In the genomic region with DNA sequence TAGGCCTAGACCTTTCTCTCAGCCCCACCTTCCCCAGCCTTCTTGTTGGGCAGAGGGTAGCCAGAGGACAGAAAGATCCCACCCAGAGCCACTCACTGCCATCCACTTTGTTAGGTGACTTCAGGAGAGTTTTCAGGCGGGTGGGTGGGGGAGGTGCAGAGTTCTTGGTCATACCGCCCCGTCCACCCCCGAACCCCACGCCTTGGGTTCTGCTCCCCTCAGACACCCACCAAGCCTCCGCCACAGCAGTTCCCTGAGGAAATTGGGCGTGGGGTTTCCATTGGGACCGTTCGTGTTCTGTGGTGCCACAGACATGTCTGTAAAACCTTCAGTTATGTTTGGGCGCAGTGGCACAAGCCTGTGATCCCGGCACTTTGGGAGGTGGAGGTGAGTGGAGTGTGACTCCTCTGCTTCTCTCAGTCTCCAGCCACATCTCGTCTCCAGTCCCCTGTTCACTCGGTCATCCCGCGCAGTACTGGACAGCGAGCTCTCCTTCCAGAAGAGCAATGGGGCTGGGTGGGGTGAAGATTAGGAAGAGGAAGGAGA, we compare ENCODE assay signal across 8 cellular contexts. TPM values are rescaled to one million over a fixed set of nuclear protein-coding genes. Genes with fewer than 3 reads are reported as not detected.
A peak's percentile ranks its signal among the peaks of the same experiment; 100 is the strongest.
DNase-seq lines count a peak whose midpoint lies in the region; ATAC-seq, FAIRE-seq and TF ChIP-seq lines count a peak whose summit lies in the region.

No MANE protein-coding gene starts in this region.

- peak overlapping the region; percentile 89 for H3K4me3 Mint-ChIP-seq in activated CD8-positive, alpha-beta memory T cell treated with anti-CD3 and anti-CD28 coated beads, Interleukin-2, amount 10 ng/mL, durations not matched to agents 7 days and 5 days

- peaks cover 16% of the 10 kb centered on the region for H3K79me2 ChIP-seq in HepG2 (ENCODE audit: insufficient read depth, low read length)

- H3K36me3 Mint-ChIP-seq in activated CD8-positive, alpha-beta memory T cell treated with anti-CD3 and anti-CD28 coated beads, Interleukin-2, amount 10 ng/mL, durations not matched to agents 7 days and 5 days, result peaks cover 41% of the 10 kb centered on the region

- peaks cover 1% of the 10 kb centered on the region for H3K9me3 Mint-ChIP-seq in activated CD8-positive, alpha-beta memory T cell treated with anti-CD3 and anti-CD28 coated beads, Interleukin-2, amount 10 ng/mL, durations not matched to agents 7 days and 5 days (ENCODE audit: low read depth)

- no TSS peak for BruUV-seq in HepG2 (replicated peaks; lab: Mats Ljungman, UMichigan)

- POLR2A ChIA-PET in HepG2 (lab: Yijun Ruan, JAX), result interaction anchor here (0.7 to 4.3 kb wide), 2 partner anchors 18 to 25 kb away, joined by 4 to 23 read pairs; no protein-coding TSS in a partner anchor

- in situ Hi-C loops in HepG2 (cut with HindIII; ENCODE audit: extremely low pct_ligation_motif_present, low pct_unique_long_range_greater_than_20kb), result no loop called here

- peaks cover 14% of the 10 kb centered on the region; the same call in 1 of the 2 replicates for H4K20me1 ChIP-seq in HepG2 (ENCODE audit: insufficient read depth, low read length)

- TF ChIP-seq EP300 in HepG2 (IDR thresholded peaks at IDR 0.05; ENCODE audit: low read depth in 2 of 2, low read length in 2 of 2) (no peak), HepG2 (CRISPR knock-in tag; IDR thresholded peaks at IDR 0.05; ENCODE audit: borderline replicate concordance) (no peak)

- TF ChIP-seq RAD21 in HepG2 (CRISPR knock-in tag; IDR thresholded peaks at IDR 0.05), result no peak

- intact Hi-C loops in ascending aorta (cut with DNase I) (loop anchor here (1.0 to 10.0 kb wide), 4 partner anchors 18 to 1669 kb away; partner anchors contain the start of genes GRK3 and SPECC1L), HepG2 (cut with micrococcal nuclease; ENCODE audit: unreplicated experiment) (loop anchor here (2.0 kb wide), 1 partner anchor 25 kb away; no protein-coding TSS in a partner anchor)

- peak overlapping the region; percentile 87 for H3K9ac ChIP-seq in HepG2 (ENCODE audit: insufficient read depth, low read depth, low read length)

- H3K36me3 ChIP-seq in ascending aorta, result peaks cover 15% of the 10 kb centered on the region in 2 donors
- H3K36me3 ChIP-seq in HepG2 (replicated peaks in 1 of 2; ENCODE audit: control insufficient read depth in 1 of 2, insufficient read depth in 2 of 2, low read length in 2 of 2), result peaks cover 5 to 17% of the 10 kb centered on the region in 2 experiments; a peak in 4 of 5 replicates
- peaks cover 21% of the 10 kb centered on the region for H3K36me3 ChIP-seq in thymus (ENCODE audit: control insufficient read depth, insufficient read depth)

- ATAC-seq in activated CD8-positive, alpha-beta memory T cell treated with anti-CD3 and anti-CD28 coated beads, Interleukin-2, amount 10 ng/mL, durations not matched to agents 7 days and 5 days, result no peak
- ATAC-seq in HepG2, result no peak

- peak overlapping the region; percentile 99 for H3K4me2 ChIP-seq in HepG2 (ENCODE audit: low read depth, low read length)

- peak overlapping the region in 1 of 2 donors; percentile 88 for H3K27ac ChIP-seq in ascending aorta
- H3K27ac ChIP-seq in HepG2 (ENCODE audit: extremely low read length, insufficient read depth, low read length), result peak overlapping the region; percentile 96
- H3K27ac ChIP-seq in thymus (ENCODE audit: low read depth), result peak overlapping the region; percentile 1

- H3K4me3 ChIP-seq in ascending aorta (peak overlapping the region; percentile 87 to 89), HepG2 (replicated peaks in 1 of 3; ENCODE audit: insufficient read depth in 1 of 3, low read depth in 2 of 3, low read length in 3 of 3) (peak overlapping the region; percentile 78 to 86 (median 85); a peak in 5 of 6 replicates), thymus (ENCODE audit: low read length) (peak overlapping the region; percentile 71)

- peaks cover 4 to 16% of the 10 kb centered on the region in 2 donors for H3K4me1 ChIP-seq in ascending aorta
- peaks cover 54% of the 10 kb centered on the region for H3K4me1 ChIP-seq in HepG2 (ENCODE audit: insufficient read depth, low read length)
- H3K4me1 ChIP-seq in thymus (ENCODE audit: control insufficient read depth, insufficient read depth, low read length), result peaks cover 10% of the 10 kb centered on the region

- H3K27ac Mint-ChIP-seq in activated CD8-positive, alpha-beta memory T cell treated with anti-CD3 and anti-CD28 coated beads, Interleukin-2, amount 10 ng/mL, durations not matched to agents 7 days and 5 days, result peak overlapping the region; percentile 96

- H3K27me3 ChIP-seq in ascending aorta, result no peaks in the 10 kb centered on the region
- H3K27me3 ChIP-seq in HepG2 (ENCODE audit: control insufficient read depth in 1 of 2, insufficient read depth in 2 of 2, low read length in 2 of 2), result no peaks in the 10 kb centered on the region; a peak in 1 of 5 replicates
- H3K27me3 ChIP-seq in thymus (ENCODE audit: control insufficient read depth, insufficient read depth), result no peaks in the 10 kb centered on the region

- H3K27me3 Mint-ChIP-seq in activated CD8-positive, alpha-beta memory T cell treated with anti-CD3 and anti-CD28 coated beads, Interleukin-2, amount 10 ng/mL, durations not matched to agents 7 days and 5 days, result no peaks in the 10 kb centered on the region

- H3K4me1 Mint-ChIP-seq in activated CD8-positive, alpha-beta memory T cell treated with anti-CD3 and anti-CD28 coated beads, Interleukin-2, amount 10 ng/mL, durations not matched to agents 7 days and 5 days, result peaks cover 36% of the 10 kb centered on the region

- CTCF ChIA-PET in activated CD8-positive, alpha-beta memory T cell treated with anti-CD3 and anti-CD28 coated beads, Interleukin-2, amount 10 ng/mL, durations not matched to agents 7 days and 5 days (lab: Charles Lee), result no interaction called here
- CTCF ChIA-PET in HepG2 (lab: Yijun Ruan, JAX; ENCODE audit: low intra/inter-chr PET ratio, low total read pairs), result no interaction called here

- H3K9me3 ChIP-seq in ascending aorta, result no peaks in the 10 kb centered on the region
- H3K9me3 ChIP-seq in HepG2 (ENCODE audit: low read length), result no peaks in the 10 kb centered on the region
- no peaks in the 10 kb centered on the region for H3K9me3 ChIP-seq in thymus (ENCODE audit: control insufficient read depth)

- FAIRE-seq in HepG2 (lab: Jason Lieb, UNC), result no peak

- TF ChIP-seq CTCF in ascending aorta (IDR thresholded peaks at IDR 0.05) (no peak), HepG2 (CRISPR knock-in tag; IDR thresholded peaks at IDR 0.05) (no peak)

- WGBS in HepG2 (ENCODE audit: low lambda C conversion rate), result 75% methylated on average over 16 of the region's 16 CpGs
- 95% methylated on average over 16 of the region's 16 CpGs for WGBS in thymus

- TF ChIP-seq POLR2A in HepG2 (IDR thresholded peaks at IDR 0.05; ENCODE audit: insufficient read depth in 1 of 2, low read depth in 2 of 2, low read length in 2 of 2), result peak; percentile 4 to 10; a peak in 1 of 4 replicates

- DNase-seq in activated CD8-positive, alpha-beta memory T cell treated with anti-CD3 and anti-CD28 coated beads, Interleukin-2, amount 10 ng/mL, durations not matched to agents 7 days and 5 days, result no peak
- no peak for DNase-seq in activated CD8-positive, alpha-beta memory T cell treated with anti-CD3 and anti-CD28 coated beads for 24 hours
- DNase-seq in ascending aorta (ENCODE audit: low spot score in 2 of 2) (no peak), HepG2 (ENCODE audit: low spot score) (no peak), NCI-H510A treated with DMSO at 0.1 percent for 48 hours (lab: John Stamatoyannopoulos, UW) (no peak), COLO829 (ENCODE audit: low spot score) (no peak), NCI-H2081 treated with DMSO at 0.1 percent for 48 hours (lab: John Stamatoyannopoulos, UW) (no peak)

- H2AFZ ChIP-seq in HepG2 (ENCODE audit: low read length), result no peak overlapping the region

RNA-seq across cellular contexts. Expression of gene MIF, which starts 1.5 kb away (rescaled TPM):
- total RNA-seq in activated CD8-positive, alpha-beta memory T cell treated with anti-CD3 and anti-CD28 coated beads, Interleukin-2, amount 10 ng/mL, durations not matched to agents 7 days and 5 days, result 100 to 1,000 TPM; 730 to 765 TPM
- total RNA-seq in ascending aorta, result 527 TPM
- total RNA-seq in HepG2 (2016; rRNA removed; fragmentation: Illumina TruSeq; extraction: Trizol), result 537 and 634 TPM in 2 replicates
- total RNA-seq in HepG2 (2016; cell fraction: cytosol; rRNA removed; fragmentation: Illumina TruSeq; extraction: Trizol; ENCODE audit: low read depth), result 570 and 829 TPM in 2 replicates
- total RNA-seq in HepG2 (2016; cell fraction: insoluble cytoplasmic fraction; rRNA removed; fragmentation: Illumina TruSeq; extraction: Trizol), result 593 and 629 TPM in 2 replicates
- total RNA-seq in HepG2 (2016; cell fraction: membrane; rRNA removed; fragmentation: Illumina TruSeq; extraction: Trizol), result 414 and 621 TPM in 2 replicates
- total RNA-seq in HepG2 (2016; cell fraction: nucleus; rRNA removed; fragmentation: Illumina TruSeq; extraction: Trizol), result 204 and 221 TPM in 2 replicates
- polyA plus RNA-seq in HepG2 (2011; rRNA removed), result 675 and 735 TPM in 2 replicates
- 339 and 935 TPM in 2 replicates for polyA plus RNA-seq in HepG2 (2011; cell fraction: cytosol; rRNA removed)
- polyA plus RNA-seq in HepG2 (2011; cell fraction: nucleus; rRNA removed), result 393 and 522 TPM in 2 replicates
- 517 and 606 TPM in 2 replicates for polyA plus RNA-seq in HepG2 (2012)
- 534 and 721 TPM in 2 replicates for polyA plus RNA-seq in HepG2 (2016; cell fraction: cytosol; fragmentation: Illumina TruSeq; extraction: Trizol; ENCODE audit: low read depth)
- polyA plus RNA-seq in HepG2 (2016; cell fraction: insoluble cytoplasmic fraction; fragmentation: Illumina TruSeq; extraction: Trizol; ENCODE audit: low read depth), result 399 and 403 TPM in 2 replicates
- 347 and 448 TPM in 2 replicates for polyA plus RNA-seq in HepG2 (2016; cell fraction: membrane; fragmentation: Illumina TruSeq; extraction: Trizol; ENCODE audit: low read depth)
- 271 and 272 TPM in 2 replicates for polyA plus RNA-seq in HepG2 (2016; cell fraction: nucleus; fragmentation: Illumina TruSeq; extraction: Trizol; ENCODE audit: insufficient read depth, low read depth)
- 92.9 and 418 TPM in 2 replicates for polyA minus RNA-seq in HepG2 (2011; rRNA and poly(A)+ RNA removed; ENCODE audit: low replicate concordance)
- 359 and 483 TPM in 2 replicates for polyA minus RNA-seq in HepG2 (2011; cell fraction: cytosol; rRNA and poly(A)+ RNA removed)
- polyA minus RNA-seq in HepG2 (2011; cell fraction: nucleus; rRNA and poly(A)+ RNA removed), result 37.5 and 61.4 TPM in 2 replicates
- polyA plus RNA-seq in thymus, result 363 TPM

RNA-seq across cellular contexts. Expression of gene SLC2A11, which starts 38.0 kb away (rescaled TPM):
- total RNA-seq in activated CD8-positive, alpha-beta memory T cell treated with anti-CD3 and anti-CD28 coated beads, Interleukin-2, amount 10 ng/mL, durations not matched to agents 7 days and 5 days, result 10 to 100 TPM in 1 of 2 experiments, 1 to 10 TPM in 1; 8.1 to 10.7 TPM
- not detected for total RNA-seq in ascending aorta
- total RNA-seq in HepG2 (2016; rRNA removed; fragmentation: Illumina TruSeq; extraction: Trizol), result 8.9 and 15.2 TPM in 2 replicates
- total RNA-seq in HepG2 (2016; cell fraction: cytosol; rRNA removed; fragmentation: Illumina TruSeq; extraction: Trizol; ENCODE audit: low read depth), result 9.3 TPM in 2 replicates
- 9.3 and 15.6 TPM in 2 replicates for total RNA-seq in HepG2 (2016; cell fraction: insoluble cytoplasmic fraction; rRNA removed; fragmentation: Illumina TruSeq; extraction: Trizol)
- total RNA-seq in HepG2 (2016; cell fraction: membrane; rRNA removed; fragmentation: Illumina TruSeq; extraction: Trizol), result 18.3 and 19.5 TPM in 2 replicates
- 16.4 and 16.6 TPM in 2 replicates for total RNA-seq in HepG2 (2016; cell fraction: nucleus; rRNA removed; fragmentation: Illumina TruSeq; extraction: Trizol)
- polyA plus RNA-seq in HepG2 (2011; rRNA removed), result 15.4 and 18.6 TPM in 2 replicates
- 16.1 and 19.7 TPM in 2 replicates for polyA plus RNA-seq in HepG2 (2011; cell fraction: cytosol; rRNA removed)
- polyA plus RNA-seq in HepG2 (2011; cell fraction: nucleus; rRNA removed), result 28.4 and 31.3 TPM in 2 replicates
- polyA plus RNA-seq in HepG2 (2012), result 11.1 and 17.5 TPM in 2 replicates
- 16.2 and 17.4 TPM in 2 replicates for polyA plus RNA-seq in HepG2 (2016; cell fraction: cytosol; fragmentation: Illumina TruSeq; extraction: Trizol; ENCODE audit: low read depth)
- 8.6 and 11.3 TPM in 2 replicates for polyA plus RNA-seq in HepG2 (2016; cell fraction: insoluble cytoplasmic fraction; fragmentation: Illumina TruSeq; extraction: Trizol; ENCODE audit: low read depth)
- 16.1 and 17.7 TPM in 2 replicates for polyA plus RNA-seq in HepG2 (2016; cell fraction: membrane; fragmentation: Illumina TruSeq; extraction: Trizol; ENCODE audit: low read depth)
- 31.8 and 34.3 TPM in 2 replicates for polyA plus RNA-seq in HepG2 (2016; cell fraction: nucleus; fragmentation: Illumina TruSeq; extraction: Trizol; ENCODE audit: insufficient read depth, low read depth)
- polyA minus RNA-seq in HepG2 (2011; rRNA and poly(A)+ RNA removed; ENCODE audit: low replicate concordance), result 11.5 and 32.8 TPM in 2 replicates
- polyA minus RNA-seq in HepG2 (2011; cell fraction: cytosol; rRNA and poly(A)+ RNA removed), result 4.7 and 5.8 TPM in 2 replicates
- 21.2 and 32.8 TPM in 2 replicates for polyA minus RNA-seq in HepG2 (2011; cell fraction: nucleus; rRNA and poly(A)+ RNA removed)
- 8.8 TPM for polyA plus RNA-seq in thymus

RNA-seq across cellular contexts. Expression of gene DERL3, which starts 56.9 kb away (rescaled TPM):
- total RNA-seq in activated CD8-positive, alpha-beta memory T cell treated with anti-CD3 and anti-CD28 coated beads, Interleukin-2, amount 10 ng/mL, durations not matched to agents 7 days and 5 days, result 10 to 100 TPM; 14.6 to 18.1 TPM
- 7.5 TPM for total RNA-seq in ascending aorta
- total RNA-seq in HepG2 (2016; rRNA removed; fragmentation: Illumina TruSeq; extraction: Trizol), result not detected in 2 replicates
- total RNA-seq in HepG2 (2016; cell fraction: cytosol; rRNA removed; fragmentation: Illumina TruSeq; extraction: Trizol; ENCODE audit: low read depth), result not detected in 2 replicates
- total RNA-seq in HepG2 (2016; cell fraction: insoluble cytoplasmic fraction; rRNA removed; fragmentation: Illumina TruSeq; extraction: Trizol), result not detected in 2 replicates
- total RNA-seq in HepG2 (2016; cell fraction: membrane; rRNA removed; fragmentation: Illumina TruSeq; extraction: Trizol), result not detected in 2 replicates
- total RNA-seq in HepG2 (2016; cell fraction: nucleus; rRNA removed; fragmentation: Illumina TruSeq; extraction: Trizol), result not detected in 2 replicates
- not detected in 2 replicates for polyA plus RNA-seq in HepG2 (2011; rRNA removed)
- not detected in 2 replicates for polyA plus RNA-seq in HepG2 (2011; cell fraction: cytosol; rRNA removed)
- not detected in 2 replicates for polyA plus RNA-seq in HepG2 (2011; cell fraction: nucleus; rRNA removed)
- polyA plus RNA-seq in HepG2 (2012), result 0.07 TPM in 1 of 2 replicates, not detected in the other
- not detected in 2 replicates for polyA plus RNA-seq in HepG2 (2016; cell fraction: cytosol; fragmentation: Illumina TruSeq; extraction: Trizol; ENCODE audit: low read depth)
- not detected in 2 replicates for polyA plus RNA-seq in HepG2 (2016; cell fraction: insoluble cytoplasmic fraction; fragmentation: Illumina TruSeq; extraction: Trizol; ENCODE audit: low read depth)
- not detected in 2 replicates for polyA plus RNA-seq in HepG2 (2016; cell fraction: membrane; fragmentation: Illumina TruSeq; extraction: Trizol; ENCODE audit: low read depth)
- polyA plus RNA-seq in HepG2 (2016; cell fraction: nucleus; fragmentation: Illumina TruSeq; extraction: Trizol; ENCODE audit: insufficient read depth, low read depth), result not detected in 2 replicates
- 1.4 TPM in 1 of 2 replicates, not detected in the other for polyA minus RNA-seq in HepG2 (2011; rRNA and poly(A)+ RNA removed; ENCODE audit: low replicate concordance)
- polyA minus RNA-seq in HepG2 (2011; cell fraction: cytosol; rRNA and poly(A)+ RNA removed), result not detected in 2 replicates
- polyA minus RNA-seq in HepG2 (2011; cell fraction: nucleus; rRNA and poly(A)+ RNA removed), result not detected in 2 replicates
- polyA plus RNA-seq in thymus, result 2.5 TPM
